14 cellular contexts compared by ENCODE assay signal in the genomic region with DNA sequence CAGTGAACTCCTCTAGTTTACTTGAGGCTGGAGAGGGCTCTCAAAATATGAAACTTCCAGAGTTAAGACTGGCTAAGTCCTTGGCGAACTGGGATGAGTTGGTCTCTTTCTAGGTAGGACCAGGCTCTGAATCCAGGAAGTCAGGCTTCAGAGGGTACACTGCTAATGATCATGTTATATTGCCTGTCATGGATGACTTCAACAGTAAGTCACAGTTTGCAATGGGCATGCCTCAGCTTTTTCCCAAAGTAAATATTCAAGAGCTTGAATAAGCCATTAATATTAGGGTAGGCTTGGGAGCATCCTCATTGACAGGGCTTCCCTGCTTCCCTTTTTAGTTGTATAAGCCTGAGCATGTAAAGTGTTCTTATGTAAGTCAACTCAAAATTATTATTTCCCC.
DNase-seq lines count a peak whose midpoint lies in the region; ATAC-seq, FAIRE-seq and TF ChIP-seq lines count a peak whose summit lies in the region.
"Had no signal": no experiment of that assay in that cellular context is flagged by ENCODE, and none has a peak within 500 bp of the region (broad histone marks: within the 10 kb centered on the region; RNA-seq: fewer than 3 reads in every experiment).

No MANE protein-coding gene starts in this region.

- no peak for ATAC-seq in GM18505 (IDR thresholded peaks at IDR 0.05; ENCODE audit: unreplicated experiment)
- ATAC-seq in HG03280 (IDR thresholded peaks at IDR 0.05; ENCODE audit: unreplicated experiment): no peak
- ATAC-seq: CD8-positive, alpha-beta T cell had no signal

- H3K27ac ChIP-seq in epithelial cell of prostate: peak overlapping the region; percentile 99

- DNase-seq in ELR (ENCODE audit: low read depth) (peak; percentile 19), RCC 7860 (ENCODE audit: low spot score) (peak; percentile 47), epithelial cell of prostate (ENCODE audit: low read depth, low spot score) (no peak), renal cortical epithelial cell (ENCODE audit: low read depth) (peak; percentile 66)
- no peak for DNase-seq in NK-92 treated with Interleukin-12 subunit alpha and Interleukin-12 subunit beta, amount 100 ng/mL, for 24 hours (lab: John Stamatoyannopoulos, UW)
- DNase-seq: BE2C; CD8-positive, alpha-beta T cell; NCI-H1048; NCI-H226; NCI-H748 treated with DMSO at 0.1 percent for 48 hours; SHP77 had no signal

- FAIRE-seq in RCC 7860 (lab: Jason Lieb, UNC): no peak
- FAIRE-seq: D721Med had no signal

- TF ChIP-seq POLR2A in GM18505 (IDR thresholded peaks at IDR 0.05; ENCODE audit: borderline replicate concordance, extremely low read depth, insufficient read depth, insufficient read length): no peak

Comparison
In these comparisons a context has a peak if more than half of its experiments do, and no peak if none do; other contexts are left out.
1. DNase-seq: peak in ELR (single experiment), RCC 7860 (single experiment) and renal cortical epithelial cell (single experiment); none in epithelial cell of prostate (single experiment) and NK-92 treated with Interleukin-12 subunit alpha and Interleukin-12 subunit beta, amount 100 ng/mL, for 24 hours (single experiment).